In genomic region chr6:36544228-36544627, GRCh38 we compare ENCODE assay signal across 2 cellular contexts.
TF ChIP-seq lines count a peak whose summit lies in the region.

No MANE protein-coding gene starts in this region.

TF ChIP-seq in IMR-90, 13 proteins besides CTCF, POLR2A, EP300 and RAD21:
- TF ChIP-seq ELK1 (IDR thresholded peaks at IDR 0.05; ENCODE audit: borderline replicate concordance, low read depth, low read length), result no peak
- TF ChIP-seq BHLHE40 (IDR thresholded peaks at IDR 0.05; ENCODE audit: low read depth, low read length), result no peak
- no peak for TF ChIP-seq CHD1 (IDR thresholded peaks at IDR 0.05; ENCODE audit: low read depth, low read length)
- no peak for TF ChIP-seq RFX5 (IDR thresholded peaks at IDR 0.05; ENCODE audit: low read depth, low read length)
- TF ChIP-seq MAZ (IDR thresholded peaks at IDR 0.05; ENCODE audit: borderline replicate concordance, low read depth, low read length), result no peak
- no peak for TF ChIP-seq MXI1 (IDR thresholded peaks at IDR 0.05; ENCODE audit: borderline replicate concordance, low read depth, low read length)
- no peak for TF ChIP-seq SMC3 (IDR thresholded peaks at IDR 0.05; ENCODE audit: low read depth, low read length)
- TF ChIP-seq NFE2L2 (IDR thresholded peaks at IDR 0.05; ENCODE audit: low read depth, low read length), result no peak
- TF ChIP-seq FOS (IDR thresholded peaks at IDR 0.05; ENCODE audit: low read depth, low read length), result no peak
- no peak for TF ChIP-seq MAFK (IDR thresholded peaks at IDR 0.05; ENCODE audit: low read depth, low read length)
- no peak for TF ChIP-seq RCOR1 (IDR thresholded peaks at IDR 0.05; ENCODE audit: insufficient replicate concordance, low read length)
- TF ChIP-seq, protein P1, sequence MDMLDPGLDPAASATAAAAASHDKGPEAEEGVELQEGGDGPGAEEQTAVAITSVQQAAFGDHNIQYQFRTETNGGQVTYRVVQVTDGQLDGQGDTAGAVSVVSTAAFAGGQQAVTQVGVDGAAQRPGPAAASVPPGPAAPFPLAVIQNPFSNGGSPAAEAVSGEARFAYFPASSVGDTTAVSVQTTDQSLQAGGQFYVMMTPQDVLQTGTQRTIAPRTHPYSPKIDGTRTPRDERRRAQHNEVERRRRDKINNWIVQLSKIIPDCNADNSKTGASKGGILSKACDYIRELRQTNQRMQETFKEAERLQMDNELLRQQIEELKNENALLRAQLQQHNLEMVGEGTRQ (IDR thresholded peaks at IDR 0.05; ENCODE audit: low read depth, low read length), result no peak
- no peak for TF ChIP-seq CEBPB (IDR thresholded peaks at IDR 0.05; ENCODE audit: low read depth, low read length)

TF ChIP-seq in WTC11, 78 proteins besides CTCF, POLR2A, EP300 and RAD21 (continued from another document):
- TF ChIP-seq, protein P2, sequence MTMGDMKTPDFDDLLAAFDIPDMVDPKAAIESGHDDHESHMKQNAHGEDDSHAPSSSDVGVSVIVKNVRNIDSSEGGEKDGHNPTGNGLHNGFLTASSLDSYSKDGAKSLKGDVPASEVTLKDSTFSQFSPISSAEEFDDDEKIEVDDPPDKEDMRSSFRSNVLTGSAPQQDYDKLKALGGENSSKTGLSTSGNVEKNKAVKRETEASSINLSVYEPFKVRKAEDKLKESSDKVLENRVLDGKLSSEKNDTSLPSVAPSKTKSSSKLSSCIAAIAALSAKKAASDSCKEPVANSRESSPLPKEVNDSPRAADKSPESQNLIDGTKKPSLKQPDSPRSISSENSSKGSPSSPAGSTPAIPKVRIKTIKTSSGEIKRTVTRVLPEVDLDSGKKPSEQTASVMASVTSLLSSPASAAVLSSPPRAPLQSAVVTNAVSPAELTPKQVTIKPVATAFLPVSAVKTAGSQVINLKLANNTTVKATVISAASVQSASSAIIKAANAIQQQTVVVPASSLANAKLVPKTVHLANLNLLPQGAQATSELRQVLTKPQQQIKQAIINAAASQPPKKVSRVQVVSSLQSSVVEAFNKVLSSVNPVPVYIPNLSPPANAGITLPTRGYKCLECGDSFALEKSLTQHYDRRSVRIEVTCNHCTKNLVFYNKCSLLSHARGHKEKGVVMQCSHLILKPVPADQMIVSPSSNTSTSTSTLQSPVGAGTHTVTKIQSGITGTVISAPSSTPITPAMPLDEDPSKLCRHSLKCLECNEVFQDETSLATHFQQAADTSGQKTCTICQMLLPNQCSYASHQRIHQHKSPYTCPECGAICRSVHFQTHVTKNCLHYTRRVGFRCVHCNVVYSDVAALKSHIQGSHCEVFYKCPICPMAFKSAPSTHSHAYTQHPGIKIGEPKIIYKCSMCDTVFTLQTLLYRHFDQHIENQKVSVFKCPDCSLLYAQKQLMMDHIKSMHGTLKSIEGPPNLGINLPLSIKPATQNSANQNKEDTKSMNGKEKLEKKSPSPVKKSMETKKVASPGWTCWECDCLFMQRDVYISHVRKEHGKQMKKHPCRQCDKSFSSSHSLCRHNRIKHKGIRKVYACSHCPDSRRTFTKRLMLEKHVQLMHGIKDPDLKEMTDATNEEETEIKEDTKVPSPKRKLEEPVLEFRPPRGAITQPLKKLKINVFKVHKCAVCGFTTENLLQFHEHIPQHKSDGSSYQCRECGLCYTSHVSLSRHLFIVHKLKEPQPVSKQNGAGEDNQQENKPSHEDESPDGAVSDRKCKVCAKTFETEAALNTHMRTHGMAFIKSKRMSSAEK (CRISPR knock-in tag; IDR thresholded peaks at IDR 0.05; ENCODE audit: borderline replicate concordance), result no peak
- TF ChIP-seq RORB (CRISPR knock-in tag; IDR thresholded peaks at IDR 0.05) (no peak), TEAD1 (CRISPR knock-in tag; IDR thresholded peaks at IDR 0.05) (no peak), TP53 (CRISPR knock-in tag; IDR thresholded peaks at IDR 0.05) (no peak), FOXP1 (CRISPR knock-in tag; IDR thresholded peaks at IDR 0.05; ENCODE audit: borderline replicate concordance) (no peak), IRF2 (CRISPR knock-in tag; IDR thresholded peaks at IDR 0.05; ENCODE audit: borderline replicate concordance, low read depth) (no peak), ZNF671 (CRISPR knock-in tag; IDR thresholded peaks at IDR 0.05) (no peak), KAT7 (CRISPR knock-in tag; IDR thresholded peaks at IDR 0.05; ENCODE audit: borderline replicate concordance) (no peak), SMAD3 (CRISPR knock-in tag; IDR thresholded peaks at IDR 0.05; ENCODE audit: borderline replicate concordance) (no peak), CREB1 (CRISPR knock-in tag; IDR thresholded peaks at IDR 0.05) (no peak), TCF7 (CRISPR knock-in tag; IDR thresholded peaks at IDR 0.05; ENCODE audit: low read depth) (no peak), ZNF425 (CRISPR knock-in tag; conservative IDR thresholded peaks at IDR 0.05) (no peak), FOXJ3 (CRISPR knock-in tag; IDR thresholded peaks at IDR 0.05; ENCODE audit: borderline replicate concordance) (no peak)
- TF ChIP-seq, protein P3, sequence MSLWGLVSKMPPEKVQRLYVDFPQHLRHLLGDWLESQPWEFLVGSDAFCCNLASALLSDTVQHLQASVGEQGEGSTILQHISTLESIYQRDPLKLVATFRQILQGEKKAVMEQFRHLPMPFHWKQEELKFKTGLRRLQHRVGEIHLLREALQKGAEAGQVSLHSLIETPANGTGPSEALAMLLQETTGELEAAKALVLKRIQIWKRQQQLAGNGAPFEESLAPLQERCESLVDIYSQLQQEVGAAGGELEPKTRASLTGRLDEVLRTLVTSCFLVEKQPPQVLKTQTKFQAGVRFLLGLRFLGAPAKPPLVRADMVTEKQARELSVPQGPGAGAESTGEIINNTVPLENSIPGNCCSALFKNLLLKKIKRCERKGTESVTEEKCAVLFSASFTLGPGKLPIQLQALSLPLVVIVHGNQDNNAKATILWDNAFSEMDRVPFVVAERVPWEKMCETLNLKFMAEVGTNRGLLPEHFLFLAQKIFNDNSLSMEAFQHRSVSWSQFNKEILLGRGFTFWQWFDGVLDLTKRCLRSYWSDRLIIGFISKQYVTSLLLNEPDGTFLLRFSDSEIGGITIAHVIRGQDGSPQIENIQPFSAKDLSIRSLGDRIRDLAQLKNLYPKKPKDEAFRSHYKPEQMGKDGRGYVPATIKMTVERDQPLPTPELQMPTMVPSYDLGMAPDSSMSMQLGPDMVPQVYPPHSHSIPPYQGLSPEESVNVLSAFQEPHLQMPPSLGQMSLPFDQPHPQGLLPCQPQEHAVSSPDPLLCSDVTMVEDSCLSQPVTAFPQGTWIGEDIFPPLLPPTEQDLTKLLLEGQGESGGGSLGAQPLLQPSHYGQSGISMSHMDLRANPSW (CRISPR knock-in tag; conservative IDR thresholded peaks at IDR 0.05; ENCODE audit: low read depth), result no peak
